Comparison of ENCODE assay signal across 1 cellular context in the genomic region with DNA sequence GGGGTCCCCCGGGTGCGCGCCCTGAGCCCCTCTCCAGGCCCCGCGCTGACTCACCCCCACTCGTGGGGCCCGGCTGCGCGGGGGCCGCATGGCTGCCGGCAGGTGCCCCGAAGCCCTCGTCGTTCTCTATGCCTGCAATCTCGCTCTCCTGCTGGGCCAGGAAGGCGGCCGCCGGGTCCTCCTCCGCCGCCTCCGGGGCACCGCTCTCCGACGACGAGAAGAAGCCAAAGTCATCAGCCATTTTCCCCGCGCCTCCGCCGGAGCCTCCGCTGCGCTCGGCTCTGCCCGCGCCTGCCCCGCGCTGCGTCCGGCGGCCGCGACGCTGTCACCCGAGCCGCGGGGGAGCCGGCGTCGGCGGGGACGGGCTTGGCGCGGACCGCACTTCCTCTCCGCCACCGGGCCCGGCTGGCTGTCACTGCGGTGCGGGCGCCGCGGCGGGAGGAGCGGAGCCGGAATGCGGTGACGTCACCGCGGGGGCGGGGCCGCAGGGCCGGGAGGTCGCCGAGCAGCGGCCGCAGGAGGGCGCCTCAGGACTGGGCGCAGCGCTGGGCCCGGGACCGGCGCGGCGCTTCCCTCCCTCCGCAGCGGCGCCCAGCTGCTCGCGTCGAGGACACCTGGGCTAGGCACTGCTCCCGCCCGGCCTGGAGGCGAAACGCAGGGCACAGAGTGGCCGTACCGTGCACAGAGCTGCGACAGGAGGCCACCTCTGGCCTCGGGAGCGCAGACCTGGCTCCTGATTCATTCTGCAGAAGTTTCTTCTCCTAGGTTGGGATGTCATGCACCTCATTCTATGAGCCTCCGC.
A peak's percentile ranks its signal among the peaks of the same experiment; 100 is the strongest.
TF ChIP-seq lines count a peak whose summit lies in the region.

A gene with protein sequence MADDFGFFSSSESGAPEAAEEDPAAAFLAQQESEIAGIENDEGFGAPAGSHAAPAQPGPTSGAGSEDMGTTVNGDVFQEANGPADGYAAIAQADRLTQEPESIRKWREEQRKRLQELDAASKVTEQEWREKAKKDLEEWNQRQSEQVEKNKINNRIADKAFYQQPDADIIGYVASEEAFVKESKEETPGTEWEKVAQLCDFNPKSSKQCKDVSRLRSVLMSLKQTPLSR (minus strand): TSS at position 417 of the 802 bp plus-strand sequence. CDS start 176 bp downstream, at position 241.

TF ChIP-seq in HepG2, 621 proteins besides CTCF, POLR2A, EP300 and RAD21 (continued from another document and continues in another):
- TF ChIP-seq, protein P1, sequence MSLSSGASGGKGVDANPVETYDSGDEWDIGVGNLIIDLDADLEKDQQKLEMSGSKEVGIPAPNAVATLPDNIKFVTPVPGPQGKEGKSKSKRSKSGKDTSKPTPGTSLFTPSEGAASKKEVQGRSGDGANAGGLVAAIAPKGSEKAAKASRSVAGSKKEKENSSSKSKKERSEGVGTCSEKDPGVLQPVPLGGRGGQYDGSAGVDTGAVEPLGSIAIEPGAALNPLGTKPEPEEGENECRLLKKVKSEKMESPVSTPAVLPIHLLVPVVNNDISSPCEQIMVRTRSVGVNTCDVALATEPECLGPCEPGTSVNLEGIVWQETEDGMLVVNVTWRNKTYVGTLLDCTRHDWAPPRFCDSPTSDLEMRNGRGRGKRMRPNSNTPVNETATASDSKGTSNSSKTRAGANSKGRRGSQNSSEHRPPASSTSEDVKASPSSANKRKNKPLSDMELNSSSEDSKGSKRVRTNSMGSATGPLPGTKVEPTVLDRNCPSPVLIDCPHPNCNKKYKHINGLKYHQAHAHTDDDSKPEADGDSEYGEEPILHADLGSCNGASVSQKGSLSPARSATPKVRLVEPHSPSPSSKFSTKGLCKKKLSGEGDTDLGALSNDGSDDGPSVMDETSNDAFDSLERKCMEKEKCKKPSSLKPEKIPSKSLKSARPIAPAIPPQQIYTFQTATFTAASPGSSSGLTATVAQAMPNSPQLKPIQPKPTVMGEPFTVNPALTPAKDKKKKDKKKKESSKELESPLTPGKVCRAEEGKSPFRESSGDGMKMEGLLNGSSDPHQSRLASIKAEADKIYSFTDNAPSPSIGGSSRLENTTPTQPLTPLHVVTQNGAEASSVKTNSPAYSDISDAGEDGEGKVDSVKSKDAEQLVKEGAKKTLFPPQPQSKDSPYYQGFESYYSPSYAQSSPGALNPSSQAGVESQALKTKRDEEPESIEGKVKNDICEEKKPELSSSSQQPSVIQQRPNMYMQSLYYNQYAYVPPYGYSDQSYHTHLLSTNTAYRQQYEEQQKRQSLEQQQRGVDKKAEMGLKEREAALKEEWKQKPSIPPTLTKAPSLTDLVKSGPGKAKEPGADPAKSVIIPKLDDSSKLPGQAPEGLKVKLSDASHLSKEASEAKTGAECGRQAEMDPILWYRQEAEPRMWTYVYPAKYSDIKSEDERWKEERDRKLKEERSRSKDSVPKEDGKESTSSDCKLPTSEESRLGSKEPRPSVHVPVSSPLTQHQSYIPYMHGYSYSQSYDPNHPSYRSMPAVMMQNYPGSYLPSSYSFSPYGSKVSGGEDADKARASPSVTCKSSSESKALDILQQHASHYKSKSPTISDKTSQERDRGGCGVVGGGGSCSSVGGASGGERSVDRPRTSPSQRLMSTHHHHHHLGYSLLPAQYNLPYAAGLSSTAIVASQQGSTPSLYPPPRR (CRISPR knock-in tag; IDR thresholded peaks at IDR 0.05; ENCODE audit: borderline replicate concordance), result 0 out of 2 replicates have a peak, but pooled peaks have one; percentile 19
- TF ChIP-seq RAD51 (IDR thresholded peaks at IDR 0.05; ENCODE audit: borderline replicate concordance) (no peak), TBX2 (CRISPR knock-in tag; IDR thresholded peaks at IDR 0.05; ENCODE audit: borderline replicate concordance) (peak; percentile 38; the same call in 1 of the 2 replicates), HNRNPH1 (optimal IDR thresholded peaks at IDR 0.05; ENCODE audit: low read depth, low read length) (no peak), KAT8 (CRISPR knock-in tag; IDR thresholded peaks at IDR 0.05) (peak; percentile 73), ZNF709 (CRISPR knock-in tag; IDR thresholded peaks at IDR 0.05) (no peak), ZNF572 (CRISPR knock-in tag; IDR thresholded peaks at IDR 0.05) (no peak), ZMYM2 (CRISPR knock-in tag; IDR thresholded peaks at IDR 0.05) (no peak), YEATS4 (CRISPR knock-in tag; IDR thresholded peaks at IDR 0.05; ENCODE audit: borderline replicate concordance) (peak; percentile 65), ZNF589 (CRISPR knock-in tag; conservative IDR thresholded peaks at IDR 0.05) (no peak), SOX6 (IDR thresholded peaks at IDR 0.05) (no peak), SOX6 (CRISPR knock-in tag; IDR thresholded peaks at IDR 0.05) (no peak), ZNF496 (CRISPR knock-in tag; IDR thresholded peaks at IDR 0.05; ENCODE audit: insufficient replicate concordance) (no peak), ZFP90 (CRISPR knock-in tag; IDR thresholded peaks at IDR 0.05; ENCODE audit: borderline replicate concordance) (peak; percentile 73; the same call in 1 of the 2 replicates), ESRRA (CRISPR knock-in tag; IDR thresholded peaks at IDR 0.05; ENCODE audit: low read depth) (peak; percentile 53; the same call in 1 of the 2 replicates), KMT2B (CRISPR knock-in tag; IDR thresholded peaks at IDR 0.05) (peak; percentile 62), NR2F1 (CRISPR knock-in tag; IDR thresholded peaks at IDR 0.05) (no peak), ZNF672 (CRISPR knock-in tag; IDR thresholded peaks at IDR 0.05) (no peak; the same call in 1 of the 2 replicates), FOXJ3 (CRISPR knock-in tag; IDR thresholded peaks at IDR 0.05; ENCODE audit: borderline replicate concordance) (no peak)
- TF ChIP-seq, protein P2, sequence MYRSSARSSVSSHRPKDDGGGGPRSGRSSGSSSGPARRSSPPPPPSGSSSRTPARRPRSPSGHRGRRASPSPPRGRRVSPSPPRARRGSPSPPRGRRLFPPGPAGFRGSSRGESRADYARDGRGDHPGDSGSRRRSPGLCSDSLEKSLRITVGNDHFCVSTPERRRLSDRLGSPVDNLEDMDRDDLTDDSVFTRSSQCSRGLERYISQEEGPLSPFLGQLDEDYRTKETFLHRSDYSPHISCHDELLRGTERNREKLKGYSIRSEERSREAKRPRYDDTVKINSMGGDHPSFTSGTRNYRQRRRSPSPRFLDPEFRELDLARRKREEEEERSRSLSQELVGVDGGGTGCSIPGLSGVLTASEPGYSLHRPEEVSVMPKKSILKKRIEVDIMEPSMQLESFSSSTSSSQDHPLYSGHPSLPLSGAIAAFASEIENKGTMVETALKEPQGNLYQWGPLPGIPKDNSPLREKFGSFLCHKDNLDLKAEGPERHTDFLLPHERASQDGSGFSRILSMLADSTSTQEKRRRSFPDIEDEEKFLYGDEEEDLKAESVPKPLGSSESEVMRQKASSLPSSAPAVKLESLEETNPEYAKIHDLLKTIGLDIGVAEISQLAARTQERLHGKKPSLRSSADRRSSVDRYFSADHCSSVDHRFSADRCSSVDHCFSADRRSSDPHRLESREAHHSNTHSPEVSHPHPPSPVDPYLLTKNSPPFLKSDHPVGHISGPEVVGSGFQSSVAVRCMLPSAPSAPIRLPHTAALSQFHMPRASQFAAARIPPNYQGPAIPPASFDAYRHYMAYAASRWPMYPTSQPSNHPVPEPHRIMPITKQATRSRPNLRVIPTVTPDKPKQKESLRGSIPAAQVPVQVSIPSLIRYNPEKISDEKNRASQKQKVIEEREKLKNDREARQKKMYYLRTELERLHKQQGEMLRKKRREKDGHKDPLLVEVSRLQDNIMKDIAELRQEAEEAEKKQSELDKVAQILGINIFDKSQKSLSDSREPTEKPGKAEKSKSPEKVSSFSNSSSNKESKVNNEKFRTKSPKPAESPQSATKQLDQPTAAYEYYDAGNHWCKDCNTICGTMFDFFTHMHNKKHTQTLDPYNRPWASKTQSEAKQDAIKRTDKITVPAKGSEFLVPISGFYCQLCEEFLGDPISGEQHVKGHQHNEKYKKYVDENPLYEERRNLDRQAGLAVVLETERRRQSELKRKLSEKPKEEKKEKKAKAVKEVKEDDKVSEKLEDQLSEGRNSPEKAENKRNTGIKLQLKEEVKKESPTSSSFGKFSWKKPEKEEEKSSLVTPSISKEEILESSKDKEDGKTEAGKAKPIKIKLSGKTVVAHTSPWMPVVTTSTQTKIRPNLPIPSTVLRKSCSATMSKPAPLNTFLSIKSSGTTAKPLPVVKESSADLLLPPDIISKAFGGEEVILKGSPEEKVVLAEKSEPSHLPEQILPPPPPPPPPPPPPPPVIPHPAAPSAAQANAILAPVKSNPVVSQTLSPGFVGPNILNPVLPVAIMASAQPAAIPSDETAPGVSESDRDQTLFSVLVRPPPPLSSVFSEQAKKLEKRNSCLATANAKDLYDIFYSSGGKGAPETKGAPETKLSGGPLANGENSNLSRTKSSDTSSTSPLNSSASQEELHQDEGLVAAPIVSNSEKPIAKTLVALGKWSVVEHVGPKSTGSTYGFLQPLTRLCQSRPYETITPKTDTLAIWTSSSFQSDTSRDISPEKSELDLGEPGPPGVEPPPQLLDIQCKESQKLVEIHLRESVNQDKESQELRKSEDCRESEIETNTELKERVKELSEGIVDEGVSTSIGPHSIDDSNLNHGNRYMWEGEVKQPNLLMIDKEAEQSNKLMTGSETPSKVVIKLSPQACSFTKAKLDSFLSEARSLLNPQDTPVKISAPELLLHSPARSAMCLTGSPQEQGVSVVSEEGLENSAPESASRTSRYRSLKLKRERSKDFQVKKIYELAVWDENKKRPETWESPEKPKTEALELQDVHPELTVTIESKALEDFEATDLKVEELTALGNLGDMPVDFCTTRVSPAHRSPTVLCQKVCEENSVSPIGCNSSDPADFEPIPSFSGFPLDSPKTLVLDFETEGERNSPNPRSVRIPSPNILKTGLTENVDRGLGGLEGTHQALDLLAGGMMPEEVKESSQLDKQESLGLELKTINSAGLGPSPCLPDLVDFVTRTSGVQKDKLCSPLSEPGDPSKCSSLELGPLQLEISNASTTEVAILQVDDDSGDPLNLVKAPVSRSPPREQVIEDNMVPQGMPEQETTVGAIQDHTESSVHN (CRISPR knock-in tag; IDR thresholded peaks at IDR 0.05), result no peak; the same call in 1 of the 2 replicates
- TF ChIP-seq, protein P3, sequence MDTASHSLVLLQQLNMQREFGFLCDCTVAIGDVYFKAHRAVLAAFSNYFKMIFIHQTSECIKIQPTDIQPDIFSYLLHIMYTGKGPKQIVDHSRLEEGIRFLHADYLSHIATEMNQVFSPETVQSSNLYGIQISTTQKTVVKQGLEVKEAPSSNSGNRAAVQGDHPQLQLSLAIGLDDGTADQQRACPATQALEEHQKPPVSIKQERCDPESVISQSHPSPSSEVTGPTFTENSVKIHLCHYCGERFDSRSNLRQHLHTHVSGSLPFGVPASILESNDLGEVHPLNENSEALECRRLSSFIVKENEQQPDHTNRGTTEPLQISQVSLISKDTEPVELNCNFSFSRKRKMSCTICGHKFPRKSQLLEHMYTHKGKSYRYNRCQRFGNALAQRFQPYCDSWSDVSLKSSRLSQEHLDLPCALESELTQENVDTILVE (CRISPR knock-in tag; IDR thresholded peaks at IDR 0.05), result no peak; the same call in 1 of the 2 replicates
- TF ChIP-seq, protein P4, sequence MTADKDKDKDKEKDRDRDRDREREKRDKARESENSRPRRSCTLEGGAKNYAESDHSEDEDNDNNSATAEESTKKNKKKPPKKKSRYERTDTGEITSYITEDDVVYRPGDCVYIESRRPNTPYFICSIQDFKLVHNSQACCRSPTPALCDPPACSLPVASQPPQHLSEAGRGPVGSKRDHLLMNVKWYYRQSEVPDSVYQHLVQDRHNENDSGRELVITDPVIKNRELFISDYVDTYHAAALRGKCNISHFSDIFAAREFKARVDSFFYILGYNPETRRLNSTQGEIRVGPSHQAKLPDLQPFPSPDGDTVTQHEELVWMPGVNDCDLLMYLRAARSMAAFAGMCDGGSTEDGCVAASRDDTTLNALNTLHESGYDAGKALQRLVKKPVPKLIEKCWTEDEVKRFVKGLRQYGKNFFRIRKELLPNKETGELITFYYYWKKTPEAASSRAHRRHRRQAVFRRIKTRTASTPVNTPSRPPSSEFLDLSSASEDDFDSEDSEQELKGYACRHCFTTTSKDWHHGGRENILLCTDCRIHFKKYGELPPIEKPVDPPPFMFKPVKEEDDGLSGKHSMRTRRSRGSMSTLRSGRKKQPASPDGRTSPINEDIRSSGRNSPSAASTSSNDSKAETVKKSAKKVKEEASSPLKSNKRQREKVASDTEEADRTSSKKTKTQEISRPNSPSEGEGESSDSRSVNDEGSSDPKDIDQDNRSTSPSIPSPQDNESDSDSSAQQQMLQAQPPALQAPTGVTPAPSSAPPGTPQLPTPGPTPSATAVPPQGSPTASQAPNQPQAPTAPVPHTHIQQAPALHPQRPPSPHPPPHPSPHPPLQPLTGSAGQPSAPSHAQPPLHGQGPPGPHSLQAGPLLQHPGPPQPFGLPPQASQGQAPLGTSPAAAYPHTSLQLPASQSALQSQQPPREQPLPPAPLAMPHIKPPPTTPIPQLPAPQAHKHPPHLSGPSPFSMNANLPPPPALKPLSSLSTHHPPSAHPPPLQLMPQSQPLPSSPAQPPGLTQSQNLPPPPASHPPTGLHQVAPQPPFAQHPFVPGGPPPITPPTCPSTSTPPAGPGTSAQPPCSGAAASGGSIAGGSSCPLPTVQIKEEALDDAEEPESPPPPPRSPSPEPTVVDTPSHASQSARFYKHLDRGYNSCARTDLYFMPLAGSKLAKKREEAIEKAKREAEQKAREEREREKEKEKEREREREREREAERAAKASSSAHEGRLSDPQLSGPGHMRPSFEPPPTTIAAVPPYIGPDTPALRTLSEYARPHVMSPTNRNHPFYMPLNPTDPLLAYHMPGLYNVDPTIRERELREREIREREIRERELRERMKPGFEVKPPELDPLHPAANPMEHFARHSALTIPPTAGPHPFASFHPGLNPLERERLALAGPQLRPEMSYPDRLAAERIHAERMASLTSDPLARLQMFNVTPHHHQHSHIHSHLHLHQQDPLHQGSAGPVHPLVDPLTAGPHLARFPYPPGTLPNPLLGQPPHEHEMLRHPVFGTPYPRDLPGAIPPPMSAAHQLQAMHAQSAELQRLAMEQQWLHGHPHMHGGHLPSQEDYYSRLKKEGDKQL (CRISPR knock-in tag; IDR thresholded peaks at IDR 0.05; ENCODE audit: low read depth), result no peak
- TF ChIP-seq, protein P5, sequence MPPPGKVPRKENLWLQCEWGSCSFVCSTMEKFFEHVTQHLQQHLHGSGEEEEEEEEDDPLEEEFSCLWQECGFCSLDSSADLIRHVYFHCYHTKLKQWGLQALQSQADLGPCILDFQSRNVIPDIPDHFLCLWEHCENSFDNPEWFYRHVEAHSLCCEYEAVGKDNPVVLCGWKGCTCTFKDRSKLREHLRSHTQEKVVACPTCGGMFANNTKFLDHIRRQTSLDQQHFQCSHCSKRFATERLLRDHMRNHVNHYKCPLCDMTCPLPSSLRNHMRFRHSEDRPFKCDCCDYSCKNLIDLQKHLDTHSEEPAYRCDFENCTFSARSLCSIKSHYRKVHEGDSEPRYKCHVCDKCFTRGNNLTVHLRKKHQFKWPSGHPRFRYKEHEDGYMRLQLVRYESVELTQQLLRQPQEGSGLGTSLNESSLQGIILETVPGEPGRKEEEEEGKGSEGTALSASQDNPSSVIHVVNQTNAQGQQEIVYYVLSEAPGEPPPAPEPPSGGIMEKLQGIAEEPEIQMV (CRISPR knock-in tag; IDR thresholded peaks at IDR 0.05; ENCODE audit: low read depth), result peak; percentile 89; the same call in 1 of the 2 replicates
- TF ChIP-seq, protein P6, sequence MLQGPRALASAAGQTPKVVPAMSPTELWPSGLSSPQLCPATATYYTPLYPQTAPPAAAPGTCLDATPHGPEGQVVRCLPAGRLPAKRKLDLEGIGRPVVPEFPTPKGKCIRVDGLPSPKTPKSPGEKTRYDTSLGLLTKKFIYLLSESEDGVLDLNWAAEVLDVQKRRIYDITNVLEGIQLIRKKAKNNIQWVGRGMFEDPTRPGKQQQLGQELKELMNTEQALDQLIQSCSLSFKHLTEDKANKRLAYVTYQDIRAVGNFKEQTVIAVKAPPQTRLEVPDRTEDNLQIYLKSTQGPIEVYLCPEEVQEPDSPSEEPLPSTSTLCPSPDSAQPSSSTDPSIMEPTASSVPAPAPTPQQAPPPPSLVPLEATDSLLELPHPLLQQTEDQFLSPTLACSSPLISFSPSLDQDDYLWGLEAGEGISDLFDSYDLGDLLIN (CRISPR knock-in tag; IDR thresholded peaks at IDR 0.05; ENCODE audit: borderline replicate concordance), result no peak
- TF ChIP-seq, protein P7, sequence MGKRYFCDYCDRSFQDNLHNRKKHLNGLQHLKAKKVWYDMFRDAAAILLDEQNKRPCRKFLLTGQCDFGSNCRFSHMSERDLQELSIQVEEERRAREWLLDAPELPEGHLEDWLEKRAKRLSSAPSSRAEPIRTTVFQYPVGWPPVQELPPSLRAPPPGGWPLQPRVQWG (CRISPR knock-in tag; IDR thresholded peaks at IDR 0.05; ENCODE audit: borderline replicate concordance, low read depth), result no peak
